15 cellular contexts compared by ENCODE assay signal in the genomic region with DNA sequence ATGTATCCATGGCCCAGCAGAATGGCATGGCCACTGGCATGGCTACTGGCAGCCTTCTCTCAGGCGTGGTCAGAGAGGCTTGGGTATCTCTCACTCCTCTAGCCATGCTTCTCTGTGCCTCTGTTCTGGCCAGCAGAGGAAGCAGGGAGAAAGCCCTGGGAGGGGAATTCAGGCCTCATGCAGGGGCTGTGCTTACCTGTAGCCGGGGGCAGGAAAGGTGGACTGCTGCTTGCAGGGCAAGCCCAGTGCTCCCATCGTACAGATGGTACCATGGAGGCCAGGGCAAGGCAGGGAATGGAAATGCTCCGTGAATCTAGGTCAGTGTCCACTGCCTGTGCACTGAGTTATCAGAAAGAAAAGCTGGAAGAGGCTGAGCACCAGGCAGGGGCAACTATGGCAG. TPM values are rescaled to one million over a fixed set of nuclear protein-coding genes. Genes with fewer than 3 reads are reported as not detected.
DNase-seq lines count a peak whose midpoint lies in the region; ATAC-seq and TF ChIP-seq lines count a peak whose summit lies in the region.
"Had no signal": no experiment of that assay in that cellular context is flagged by ENCODE, and none has a peak within 500 bp of the region (broad histone marks: within the 10 kb centered on the region; RNA-seq: fewer than 3 reads in every experiment).

No MANE protein-coding gene starts in this region.

- H3K4me1 Mint-ChIP-seq in endodermal cell, result no peaks in the 10 kb centered on the region

- no peaks in the 10 kb centered on the region for H3K36me3 Mint-ChIP-seq in endodermal cell (ENCODE audit: low read depth)
- H3K36me3 Mint-ChIP-seq: CD4-positive, CD25-positive, alpha-beta regulatory T cell had no signal

- H3K4me1 ChIP-seq in lung (ENCODE audit: control insufficient read depth in 2 of 2, insufficient read depth in 2 of 2, low read length in 2 of 2) (peaks cover 0 to 4% of the 10 kb centered on the region in 2 donors), endodermal cell (ENCODE audit: control insufficient read depth, insufficient read depth, low read length) (no peaks in the 10 kb centered on the region)
- H3K4me1 ChIP-seq: BLaER1 treated with 17β-estradiol and CSF1 and Interleukin-3, amounts not matched to agents 10 nM and 100 nM had no signal

- DNase-seq in H7 (peak; percentile 21), lung (ENCODE audit: low spot score) (peak; percentile 22), endodermal cell (no peak)
- DNase-seq in activated CD8-positive, alpha-beta memory T cell treated with anti-CD3 and anti-CD28 coated beads, Interleukin-2, amount 50 U/mL, for 48 hours, result peak; percentile 23
- DNase-seq: ACHN; CD4-positive, CD25-positive, alpha-beta regulatory T cell; DMS53; GM23248; H9; KBM-7 had no signal

- no peak overlapping the region for H3K27ac Mint-ChIP-seq in endodermal cell
- H3K27ac Mint-ChIP-seq: H9 had no signal

- H3K27ac ChIP-seq in lung (ENCODE audit: low read depth in 1 of 2, low read length in 1 of 2), result no peak overlapping the region
- no peak overlapping the region for H3K27ac ChIP-seq in endodermal cell (ENCODE audit: low read depth, low read length)
- H3K27ac ChIP-seq: BLaER1 treated with 17β-estradiol and CSF1 and Interleukin-3, amounts not matched to agents 10 nM and 100 nM; GM23248; HL-60 had no signal

- H3K9me3 ChIP-seq in lung (ENCODE audit: control insufficient read depth in 2 of 2, insufficient read depth in 1 of 2, low read length in 1 of 2), result no peaks in the 10 kb centered on the region
- H3K9me3 ChIP-seq in endodermal cell (ENCODE audit: control insufficient read depth, low read length), result no peaks in the 10 kb centered on the region
- H3K9me3 ChIP-seq: BLaER1 treated with 17β-estradiol and CSF1 and Interleukin-3, amounts not matched to agents 10 nM and 100 nM had no signal

- no peak for TF ChIP-seq CTCF in lung (IDR thresholded peaks at IDR 0.05; ENCODE audit: control extremely low read depth, extremely low read depth)
- TF ChIP-seq CTCF in endodermal cell (conservative IDR thresholded peaks at IDR 0.05), result no peak

- H3K9ac ChIP-seq in endodermal cell (ENCODE audit: extremely low read depth, low read length, poor library complexity, severe bottlenecking), result no peak overlapping the region
- H3K9ac ChIP-seq: BLaER1 treated with 17β-estradiol and CSF1 and Interleukin-3, amounts not matched to agents 10 nM and 100 nM; GM23248 had no signal

- no peak overlapping the region for H3K4me3 Mint-ChIP-seq in endodermal cell
- H3K4me3 Mint-ChIP-seq: CD4-positive, CD25-positive, alpha-beta regulatory T cell had no signal

- H3K27me3 Mint-ChIP-seq in endodermal cell (ENCODE audit: insufficient read depth), result peaks cover 12% of the 10 kb centered on the region

- no peak overlapping the region for H3K4me3 ChIP-seq in H7 (ENCODE audit: insufficient read depth, low read depth, low read length)
- no peak overlapping the region for H3K4me3 ChIP-seq in lung
- H3K4me3 ChIP-seq in endodermal cell (ENCODE audit: low read length), result no peak overlapping the region
- H3K4me3 ChIP-seq: BLaER1 treated with 17β-estradiol and CSF1 and Interleukin-3, amounts not matched to agents 10 nM and 100 nM; GM23248 had no signal

- H3K36me3 ChIP-seq in H7 (replicated peaks; ENCODE audit: control insufficient read depth, insufficient read depth, low read length) (no peaks in the 10 kb centered on the region), lung (ENCODE audit: control insufficient read depth in 2 of 2, insufficient read depth in 2 of 2, low read length in 2 of 2) (no peaks in the 10 kb centered on the region), endodermal cell (ENCODE audit: control insufficient read depth, insufficient read depth, low read length) (no peaks in the 10 kb centered on the region)
- H3K36me3 ChIP-seq: BLaER1 treated with 17β-estradiol and CSF1 and Interleukin-3, amounts not matched to agents 10 nM and 100 nM had no signal

- H3K27me3 ChIP-seq in H7 (ENCODE audit: control insufficient read depth, insufficient read depth, low read length) (no peaks in the 10 kb centered on the region), lung (ENCODE audit: control insufficient read depth, insufficient read depth) (no peaks in the 10 kb centered on the region), endodermal cell (ENCODE audit: control insufficient read depth, insufficient read depth, low read length, poor library complexity, severe bottlenecking) (no peaks in the 10 kb centered on the region)

- ATAC-seq in lung (ENCODE audit: insufficient read depth, low FRiP score), result no peak
- ATAC-seq in HG02763 (IDR thresholded peaks at IDR 0.05; ENCODE audit: unreplicated experiment), result no peak
- no peak for ATAC-seq in HG03460 (IDR thresholded peaks at IDR 0.05; ENCODE audit: unreplicated experiment)

- H3K9me3 Mint-ChIP-seq in endodermal cell, result no peaks in the 10 kb centered on the region
- H3K9me3 Mint-ChIP-seq: CD4-positive, CD25-positive, alpha-beta regulatory T cell; H9 had no signal

- WGBS in lung, 2 donors, result 88 to 95% methylated on average over 4 of the region's 4 CpGs
- 90 to 100% methylated on average over 3 to 4 of the region's 4 CpGs for WGBS in endodermal cell (ENCODE audit: insufficient coverage in 1 of 2, insufficient read length in 1 of 2), 2 experiments

RNA-seq across cellular contexts. Expression of a gene that starts 2.7 kb away (rescaled TPM):
- total RNA-seq in H7 (2014; rRNA removed; shearing (Covaris generic)), result not detected in 2 replicates
- total RNA-seq in lung, result not detected
- polyA plus RNA-seq in lung, result not detected
- total RNA-seq in endodermal cell, result not detected
- polyA plus RNA-seq in endodermal cell (2013, experiment 1 of 2), result not detected
- polyA plus RNA-seq in endodermal cell (2013, experiment 2 of 2), result not detected
- total RNA-seq: A172; CD4-positive, CD25-positive, alpha-beta regulatory T cell; GM23248; H9 had no signal
- polyA plus RNA-seq: CD4-positive, CD25-positive, alpha-beta regulatory T cell; GM23248 had no signal

RNA-seq across cellular contexts. Expression of a gene that starts 38.5 kb away (rescaled TPM):
- 0.21 TPM in 1 of 2 replicates, not detected in the other for total RNA-seq in H7 (2014; rRNA removed; shearing (Covaris generic))
- total RNA-seq in lung (10 to 100 TPM in 1 of 2 donors, not detected in 1; 14.1 TPM), endodermal cell (not detected)
- polyA plus RNA-seq in lung, result 1 to 10 TPM; 1.7 to 6.3 TPM
- polyA plus RNA-seq in endodermal cell (2013, experiment 1 of 2), result not detected
- not detected for polyA plus RNA-seq in endodermal cell (2013, experiment 2 of 2)
- total RNA-seq: A172; CD4-positive, CD25-positive, alpha-beta regulatory T cell; H9 had no signal
- polyA plus RNA-seq: CD4-positive, CD25-positive, alpha-beta regulatory T cell had no signal

RNA-seq across cellular contexts. Expression of a gene that starts 38.5 kb away (rescaled TPM):
- total RNA-seq in H7 (2014; rRNA removed; shearing (Covaris generic)), result 2.0 and 3.1 TPM in 2 replicates
- total RNA-seq in lung, result 10 to 100 TPM; 11.6 to 13.1 TPM
- polyA plus RNA-seq in lung, result 1 to 10 TPM; 6.3 to 6.6 TPM
- total RNA-seq in endodermal cell, result 10 to 100 TPM; 12.8 to 18.3 TPM
- 29.5 TPM for polyA plus RNA-seq in endodermal cell (2013, experiment 1 of 2)
- polyA plus RNA-seq in endodermal cell (2013, experiment 2 of 2), result 26.0 TPM

RNA-seq across cellular contexts. Expression of a gene that starts 39.0 kb away (rescaled TPM):
- total RNA-seq in H7 (2014; rRNA removed; shearing (Covaris generic)), result not detected in 2 replicates
- total RNA-seq in lung (under 1 TPM; 0.14 to 0.25 TPM), endodermal cell (under 1 TPM in 1 of 2 donors, not detected in 1; 0.22 TPM)
- under 1 TPM; 0.10 to 0.13 TPM for polyA plus RNA-seq in lung
- 0.32 TPM for polyA plus RNA-seq in endodermal cell (2013, experiment 1 of 2)
- 0.70 TPM for polyA plus RNA-seq in endodermal cell (2013, experiment 2 of 2)
- total RNA-seq: A172; CD4-positive, CD25-positive, alpha-beta regulatory T cell; GM23248; H9 had no signal
- polyA plus RNA-seq: GM23248 had no signal

RNA-seq across cellular contexts. Expression of a gene that starts 41.8 kb away (rescaled TPM):
- total RNA-seq in H7 (2014; rRNA removed; shearing (Covaris generic)), result 0.07 TPM in 1 of 2 replicates, not detected in the other
- total RNA-seq in lung (1 to 10 TPM; 3.7 to 6.7 TPM), endodermal cell (under 1 TPM in 1 of 2 donors, not detected in 1; 0.29 TPM)
- 1 to 10 TPM; 5.7 to 5.8 TPM for polyA plus RNA-seq in lung
- not detected for polyA plus RNA-seq in endodermal cell (2013, experiment 1 of 2)
- not detected for polyA plus RNA-seq in endodermal cell (2013, experiment 2 of 2)
- total RNA-seq: CD4-positive, CD25-positive, alpha-beta regulatory T cell; GM23248; H9 had no signal
- polyA plus RNA-seq: CD4-positive, CD25-positive, alpha-beta regulatory T cell had no signal
